Comparison of ENCODE assay signal across 8 cellular contexts in the genomic region with DNA sequence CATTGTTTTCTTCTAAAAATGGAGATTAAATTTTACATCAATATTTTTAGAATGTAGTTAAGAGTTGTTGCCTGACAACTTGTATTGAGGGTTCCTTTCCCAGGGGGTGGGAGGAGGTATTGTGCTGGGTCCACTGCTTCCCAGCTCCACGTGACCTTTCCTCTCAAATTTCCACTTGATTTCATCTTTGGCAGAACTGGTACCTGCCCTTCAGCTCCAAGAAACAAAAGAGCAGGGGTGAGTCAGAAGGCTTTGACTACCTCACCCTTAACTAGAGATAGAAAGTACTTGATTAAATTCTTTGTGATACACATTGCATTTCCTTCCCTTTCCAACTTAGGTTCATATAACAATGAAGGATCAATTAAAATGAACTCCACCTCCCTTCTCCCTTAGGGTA. TPM values are rescaled to one million over a fixed set of nuclear protein-coding genes. Genes with fewer than 3 reads are reported as not detected.
A peak's percentile ranks its signal among the peaks of the same experiment; 100 is the strongest.
DNase-seq lines count a peak whose midpoint lies in the region; ATAC-seq and TF ChIP-seq lines count a peak whose summit lies in the region.

No MANE protein-coding gene starts in this region.

- H2BK120ac ChIP-seq in mesenchymal stem cell (ENCODE audit: low read depth, low read length) = no peak overlapping the region

- H2AFZ ChIP-seq in ACC112 (ENCODE audit: low read length, unreplicated experiment) (no peak overlapping the region), mesenchymal stem cell (ENCODE audit: low read depth, low read length) (no peak overlapping the region)

- H3K36me3 Mint-ChIP-seq in IgD-negative memory B cell = peaks cover 3% of the 10 kb centered on the region

- peak overlapping the region; percentile 87 to 98 (median 94) for H3K4me3 Mint-ChIP-seq in IgD-negative memory B cell

- no peak overlapping the region for H3K18ac ChIP-seq in mesenchymal stem cell (ENCODE audit: low read depth in 1 of 2, low read length in 2 of 2)

- H3K4ac ChIP-seq in mesenchymal stem cell (ENCODE audit: low read depth in 1 of 2, low read length in 2 of 2) = no peak overlapping the region

- H3K27ac ChIP-seq in ACC112 (ENCODE audit: low read depth, low read length) = no peak overlapping the region
- H3K27ac ChIP-seq in mesenchymal stem cell (ENCODE audit: low read length, poor library complexity, severe bottlenecking) = no peak overlapping the region

- H3K4me1 ChIP-seq in ACC112 (ENCODE audit: control insufficient read depth, insufficient read depth, low read length, unreplicated experiment) = peaks cover 21% of the 10 kb centered on the region
- H3K4me1 ChIP-seq in mesenchymal stem cell (ENCODE audit: control insufficient read depth, insufficient read depth, low read depth, low read length) = peaks cover 7% of the 10 kb centered on the region

- no peak overlapping the region for H3K23ac ChIP-seq in mesenchymal stem cell (ENCODE audit: low read length in 2 of 2)

- peaks cover 24% of the 10 kb centered on the region for H3K79me1 ChIP-seq in mesenchymal stem cell (replicated peaks; ENCODE audit: low read length, poor library complexity, severe bottlenecking)

- no peak overlapping the region for H4K8ac ChIP-seq in mesenchymal stem cell (ENCODE audit: low read length)

- ATAC-seq in GM19463 (IDR thresholded peaks at IDR 0.05; ENCODE audit: unreplicated experiment) = no peak

- H2BK15ac ChIP-seq in mesenchymal stem cell (ENCODE audit: low read depth, poor library complexity, severe bottlenecking) = no peak overlapping the region

- H3K36me3 ChIP-seq in ACC112 (ENCODE audit: insufficient read depth, low read length) (peaks cover 12% of the 10 kb centered on the region), mesenchymal stem cell (ENCODE audit: control insufficient read depth in 1 of 2, insufficient read depth in 2 of 2, low read depth in 1 of 2, low read length in 2 of 2) (no peaks in the 10 kb centered on the region)

- no peak for TF ChIP-seq POLR2A in erythroblast (IDR thresholded peaks at IDR 0.05; ENCODE audit: low read length)

- peak overlapping the region; percentile 93 for H3K4me2 ChIP-seq in mesenchymal stem cell (ENCODE audit: low read length, poor library complexity, severe bottlenecking)

- WGBS in mesenchymal stem cell = no CpG with 5 or more reads among the region's 1 CpG

- no peak overlapping the region for H3K27ac Mint-ChIP-seq in IgD-negative memory B cell

- H4K91ac ChIP-seq in mesenchymal stem cell (ENCODE audit: low read length) = no peak overlapping the region

- H3K27me3 ChIP-seq in ACC112 (ENCODE audit: insufficient read depth, low read length) = no peaks in the 10 kb centered on the region
- peaks cover 0 to 3% of the 10 kb centered on the region in 2 experiments for H3K27me3 ChIP-seq in mesenchymal stem cell (ENCODE audit: control insufficient read depth in 1 of 2, insufficient read depth in 1 of 2, low read length in 2 of 2)

- peak overlapping the region; percentile 91 for H3K9ac ChIP-seq in mesenchymal stem cell (ENCODE audit: low read length)

- H3K9me3 Mint-ChIP-seq in IgD-negative memory B cell = peaks cover 0 to 5% (median 0%) of the 10 kb centered on the region in 3 donors

- H3K9me3 ChIP-seq in mesenchymal stem cell (ENCODE audit: control insufficient read depth, low read length) = no peaks in the 10 kb centered on the region

- H3K4me3 ChIP-seq in ACC112 (ENCODE audit: low read depth, low read length) = peak overlapping the region; percentile 77
- peak overlapping the region in 1 of 2 experiments; percentile 87 for H3K4me3 ChIP-seq in mesenchymal stem cell (ENCODE audit: insufficient read depth in 1 of 2, low read depth in 1 of 2, low read length in 2 of 2)

- peaks cover 8% of the 10 kb centered on the region for H3K79me2 ChIP-seq in ACC112 (ENCODE audit: control insufficient read depth, insufficient read depth, low read length, unreplicated experiment)

- DNase-seq in cerebellar cortex (ENCODE audit: low spot score) (peak; percentile 58), mesenchymal stem cell (peak; percentile 32), erythroblast (lab: John Stamatoyannopoulos, UW) (no peak), foreskin melanocyte (no peak), UCSD-AML1 (lab: John Stamatoyannopoulos, UW; ENCODE audit: unreplicated experiment) (no peak)

- no peak overlapping the region for H3K14ac ChIP-seq in mesenchymal stem cell (ENCODE audit: low read length in 2 of 2)

- peaks cover 10% of the 10 kb centered on the region for H3K27me3 Mint-ChIP-seq in IgD-negative memory B cell

- peaks cover 11 to 17% (median 13%) of the 10 kb centered on the region in 3 donors for H3K4me1 Mint-ChIP-seq in IgD-negative memory B cell

- H2BK5ac ChIP-seq in mesenchymal stem cell (ENCODE audit: low read depth, low read length, poor library complexity, severe bottlenecking) = no peak overlapping the region

- H2AK5ac ChIP-seq in mesenchymal stem cell (ENCODE audit: low read length, severe bottlenecking) = no peak overlapping the region

- peak overlapping the region in 1 of 2 experiments; percentile 81 for H2BK12ac ChIP-seq in mesenchymal stem cell (ENCODE audit: low read length in 2 of 2)

RNA-seq across cellular contexts. Expression of gene TRIM2, which starts 19.7 kb away (rescaled TPM):
- 2.2 TPM for polyA plus RNA-seq in IgD-negative memory B cell
- 18.0 TPM for polyA plus RNA-seq in mesenchymal stem cell (2013, experiment 1 of 2)
- polyA plus RNA-seq in mesenchymal stem cell (2013, experiment 2 of 2) = 18.0 TPM

Comparison
In these comparisons a context has a peak if more than half of its experiments do, and no peak if none do; other contexts are left out.
1. DNase-seq: peak in cerebellar cortex (single experiment) and mesenchymal stem cell (single experiment); none in erythroblast (0 of 2), foreskin melanocyte (single experiment) and UCSD-AML1 (single experiment).